ENCODE assay signal across 1 cellular context in genomic region chr20:49799698-49800097, GRCh38.
A peak's percentile ranks its signal among the peaks of the same experiment; 100 is the strongest.
TF ChIP-seq lines count a peak whose summit lies in the region.

No MANE protein-coding gene starts in this region.

TF ChIP-seq in HepG2, 621 proteins besides CTCF, POLR2A, EP300 and RAD21 (continued from another document and continues in another):
- TF ChIP-seq, protein P1, sequence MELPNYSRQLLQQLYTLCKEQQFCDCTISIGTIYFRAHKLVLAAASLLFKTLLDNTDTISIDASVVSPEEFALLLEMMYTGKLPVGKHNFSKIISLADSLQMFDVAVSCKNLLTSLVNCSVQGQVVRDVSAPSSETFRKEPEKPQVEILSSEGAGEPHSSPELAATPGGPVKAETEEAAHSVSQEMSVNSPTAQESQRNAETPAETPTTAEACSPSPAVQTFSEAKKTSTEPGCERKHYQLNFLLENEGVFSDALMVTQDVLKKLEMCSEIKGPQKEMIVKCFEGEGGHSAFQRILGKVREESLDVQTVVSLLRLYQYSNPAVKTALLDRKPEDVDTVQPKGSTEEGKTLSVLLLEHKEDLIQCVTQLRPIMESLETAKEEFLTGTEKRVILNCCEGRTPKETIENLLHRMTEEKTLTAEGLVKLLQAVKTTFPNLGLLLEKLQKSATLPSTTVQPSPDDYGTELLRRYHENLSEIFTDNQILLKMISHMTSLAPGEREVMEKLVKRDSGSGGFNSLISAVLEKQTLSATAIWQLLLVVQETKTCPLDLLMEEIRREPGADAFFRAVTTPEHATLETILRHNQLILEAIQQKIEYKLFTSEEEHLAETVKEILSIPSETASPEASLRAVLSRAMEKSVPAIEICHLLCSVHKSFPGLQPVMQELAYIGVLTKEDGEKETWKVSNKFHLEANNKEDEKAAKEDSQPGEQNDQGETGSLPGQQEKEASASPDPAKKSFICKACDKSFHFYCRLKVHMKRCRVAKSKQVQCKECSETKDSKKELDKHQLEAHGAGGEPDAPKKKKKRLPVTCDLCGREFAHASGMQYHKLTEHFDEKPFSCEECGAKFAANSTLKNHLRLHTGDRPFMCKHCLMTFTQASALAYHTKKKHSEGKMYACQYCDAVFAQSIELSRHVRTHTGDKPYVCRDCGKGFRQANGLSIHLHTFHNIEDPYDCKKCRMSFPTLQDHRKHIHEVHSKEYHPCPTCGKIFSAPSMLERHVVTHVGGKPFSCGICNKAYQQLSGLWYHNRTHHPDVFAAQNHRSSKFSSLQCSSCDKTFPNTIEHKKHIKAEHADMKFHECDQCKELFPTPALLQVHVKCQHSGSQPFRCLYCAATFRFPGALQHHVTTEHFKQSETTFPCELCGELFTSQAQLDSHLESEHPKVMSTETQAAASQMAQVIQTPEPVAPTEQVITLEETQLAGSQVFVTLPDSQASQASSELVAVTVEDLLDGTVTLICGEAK (IDR thresholded peaks at IDR 0.05): no peak
- TF ChIP-seq, protein P1 (CRISPR knock-in tag; IDR thresholded peaks at IDR 0.05): no peak
- TF ChIP-seq, protein P2, sequence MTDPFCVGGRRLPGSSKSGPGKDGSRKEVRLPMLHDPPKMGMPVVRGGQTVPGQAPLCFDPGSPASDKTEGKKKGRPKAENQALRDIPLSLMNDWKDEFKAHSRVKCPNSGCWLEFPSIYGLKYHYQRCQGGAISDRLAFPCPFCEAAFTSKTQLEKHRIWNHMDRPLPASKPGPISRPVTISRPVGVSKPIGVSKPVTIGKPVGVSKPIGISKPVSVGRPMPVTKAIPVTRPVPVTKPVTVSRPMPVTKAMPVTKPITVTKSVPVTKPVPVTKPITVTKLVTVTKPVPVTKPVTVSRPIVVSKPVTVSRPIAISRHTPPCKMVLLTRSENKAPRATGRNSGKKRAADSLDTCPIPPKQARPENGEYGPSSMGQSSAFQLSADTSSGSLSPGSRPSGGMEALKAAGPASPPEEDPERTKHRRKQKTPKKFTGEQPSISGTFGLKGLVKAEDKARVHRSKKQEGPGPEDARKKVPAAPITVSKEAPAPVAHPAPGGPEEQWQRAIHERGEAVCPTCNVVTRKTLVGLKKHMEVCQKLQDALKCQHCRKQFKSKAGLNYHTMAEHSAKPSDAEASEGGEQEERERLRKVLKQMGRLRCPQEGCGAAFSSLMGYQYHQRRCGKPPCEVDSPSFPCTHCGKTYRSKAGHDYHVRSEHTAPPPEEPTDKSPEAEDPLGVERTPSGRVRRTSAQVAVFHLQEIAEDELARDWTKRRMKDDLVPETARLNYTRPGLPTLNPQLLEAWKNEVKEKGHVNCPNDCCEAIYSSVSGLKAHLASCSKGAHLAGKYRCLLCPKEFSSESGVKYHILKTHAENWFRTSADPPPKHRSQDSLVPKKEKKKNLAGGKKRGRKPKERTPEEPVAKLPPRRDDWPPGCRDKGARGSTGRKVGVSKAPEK (CRISPR knock-in tag; IDR thresholded peaks at IDR 0.05; ENCODE audit: borderline replicate concordance): no peak
- TF ChIP-seq ATF1 (CRISPR knock-in tag; IDR thresholded peaks at IDR 0.05) (0 out of 2 replicates have a peak, but pooled peaks have one; percentile 44), NR1H2 (CRISPR knock-in tag; IDR thresholded peaks at IDR 0.05; ENCODE audit: borderline replicate concordance, low read depth) (no peak), NFRKB (IDR thresholded peaks at IDR 0.05) (no peak), ZNF773 (CRISPR knock-in tag; IDR thresholded peaks at IDR 0.05; ENCODE audit: borderline replicate concordance) (no peak), FOSL2 (CRISPR knock-in tag; IDR thresholded peaks at IDR 0.05) (peak; percentile 77), NAIF1 (CRISPR knock-in tag; IDR thresholded peaks at IDR 0.05; ENCODE audit: borderline replicate concordance) (no peak), SRSF1 (optimal IDR thresholded peaks at IDR 0.05; ENCODE audit: low read depth, low read length) (no peak), HHEX (CRISPR knock-in tag; IDR thresholded peaks at IDR 0.05) (no peak), KLF6 (CRISPR knock-in tag; IDR thresholded peaks at IDR 0.05) (no peak), ZNF616 (CRISPR knock-in tag; IDR thresholded peaks at IDR 0.05; ENCODE audit: low read depth) (no peak), ZNF589 (CRISPR knock-in tag; conservative IDR thresholded peaks at IDR 0.05) (no peak), ZNF674 (CRISPR knock-in tag; IDR thresholded peaks at IDR 0.05; ENCODE audit: low read depth) (no peak), RFXAP (CRISPR knock-in tag; IDR thresholded peaks at IDR 0.05; ENCODE audit: borderline replicate concordance) (no peak), ELF1 (CRISPR knock-in tag; IDR thresholded peaks at IDR 0.05) (no peak; the same call in 1 of the 2 replicates), ZFP36L1 (CRISPR knock-in tag; IDR thresholded peaks at IDR 0.05) (no peak), MAZ (IDR thresholded peaks at IDR 0.05; ENCODE audit: borderline replicate concordance, low read depth, low read length) (no peak), MAZ (CRISPR knock-in tag; IDR thresholded peaks at IDR 0.05; ENCODE audit: low read depth) (no peak), ZNF296 (CRISPR knock-in tag; conservative IDR thresholded peaks at IDR 0.05) (no peak), ADNP (CRISPR knock-in tag; IDR thresholded peaks at IDR 0.05) (0 out of 2 replicates have a peak, but pooled peaks have one; percentile 45), BRD4 (CRISPR knock-in tag; IDR thresholded peaks at IDR 0.05) (no peak), FOXP4 (CRISPR knock-in tag; IDR thresholded peaks at IDR 0.05) (0 out of 2 replicates have a peak, but pooled peaks have one; percentile 20)
- TF ChIP-seq, protein P3, sequence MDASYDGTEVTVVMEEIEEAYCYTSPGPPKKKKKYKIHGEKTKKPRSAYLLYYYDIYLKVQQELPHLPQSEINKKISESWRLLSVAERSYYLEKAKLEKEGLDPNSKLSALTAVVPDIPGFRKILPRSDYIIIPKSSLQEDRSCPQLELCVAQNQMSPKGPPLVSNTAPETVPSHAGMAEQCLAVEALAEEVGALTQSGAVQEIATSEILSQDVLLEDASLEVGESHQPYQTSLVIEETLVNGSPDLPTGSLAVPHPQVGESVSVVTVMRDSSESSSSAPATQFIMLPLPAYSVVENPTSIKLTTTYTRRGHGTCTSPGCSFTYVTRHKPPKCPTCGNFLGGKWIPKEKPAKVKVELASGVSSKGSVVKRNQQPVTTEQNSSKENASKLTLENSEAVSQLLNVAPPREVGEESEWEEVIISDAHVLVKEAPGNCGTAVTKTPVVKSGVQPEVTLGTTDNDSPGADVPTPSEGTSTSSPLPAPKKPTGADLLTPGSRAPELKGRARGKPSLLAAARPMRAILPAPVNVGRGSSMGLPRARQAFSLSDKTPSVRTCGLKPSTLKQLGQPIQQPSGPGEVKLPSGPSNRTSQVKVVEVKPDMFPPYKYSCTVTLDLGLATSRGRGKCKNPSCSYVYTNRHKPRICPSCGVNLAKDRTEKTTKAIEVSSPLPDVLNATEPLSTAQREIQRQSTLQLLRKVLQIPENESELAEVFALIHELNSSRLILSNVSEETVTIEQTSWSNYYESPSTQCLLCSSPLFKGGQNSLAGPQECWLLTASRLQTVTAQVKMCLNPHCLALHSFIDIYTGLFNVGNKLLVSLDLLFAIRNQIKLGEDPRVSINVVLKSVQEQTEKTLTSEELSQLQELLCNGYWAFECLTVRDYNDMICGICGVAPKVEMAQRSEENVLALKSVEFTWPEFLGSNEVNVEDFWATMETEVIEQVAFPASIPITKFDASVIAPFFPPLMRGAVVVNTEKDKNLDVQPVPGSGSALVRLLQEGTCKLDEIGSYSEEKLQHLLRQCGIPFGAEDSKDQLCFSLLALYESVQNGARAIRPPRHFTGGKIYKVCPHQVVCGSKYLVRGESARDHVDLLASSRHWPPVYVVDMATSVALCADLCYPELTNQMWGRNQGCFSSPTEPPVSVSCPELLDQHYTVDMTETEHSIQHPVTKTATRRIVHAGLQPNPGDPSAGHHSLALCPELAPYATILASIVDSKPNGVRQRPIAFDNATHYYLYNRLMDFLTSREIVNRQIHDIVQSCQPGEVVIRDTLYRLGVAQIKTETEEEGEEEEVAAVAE (CRISPR knock-in tag; IDR thresholded peaks at IDR 0.05; ENCODE audit: borderline replicate concordance): no peak
- TF ChIP-seq, protein P4, sequence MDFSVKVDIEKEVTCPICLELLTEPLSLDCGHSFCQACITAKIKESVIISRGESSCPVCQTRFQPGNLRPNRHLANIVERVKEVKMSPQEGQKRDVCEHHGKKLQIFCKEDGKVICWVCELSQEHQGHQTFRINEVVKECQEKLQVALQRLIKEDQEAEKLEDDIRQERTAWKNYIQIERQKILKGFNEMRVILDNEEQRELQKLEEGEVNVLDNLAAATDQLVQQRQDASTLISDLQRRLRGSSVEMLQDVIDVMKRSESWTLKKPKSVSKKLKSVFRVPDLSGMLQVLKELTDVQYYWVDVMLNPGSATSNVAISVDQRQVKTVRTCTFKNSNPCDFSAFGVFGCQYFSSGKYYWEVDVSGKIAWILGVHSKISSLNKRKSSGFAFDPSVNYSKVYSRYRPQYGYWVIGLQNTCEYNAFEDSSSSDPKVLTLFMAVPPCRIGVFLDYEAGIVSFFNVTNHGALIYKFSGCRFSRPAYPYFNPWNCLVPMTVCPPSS (IDR thresholded peaks at IDR 0.05): no peak
- TF ChIP-seq, protein P5, sequence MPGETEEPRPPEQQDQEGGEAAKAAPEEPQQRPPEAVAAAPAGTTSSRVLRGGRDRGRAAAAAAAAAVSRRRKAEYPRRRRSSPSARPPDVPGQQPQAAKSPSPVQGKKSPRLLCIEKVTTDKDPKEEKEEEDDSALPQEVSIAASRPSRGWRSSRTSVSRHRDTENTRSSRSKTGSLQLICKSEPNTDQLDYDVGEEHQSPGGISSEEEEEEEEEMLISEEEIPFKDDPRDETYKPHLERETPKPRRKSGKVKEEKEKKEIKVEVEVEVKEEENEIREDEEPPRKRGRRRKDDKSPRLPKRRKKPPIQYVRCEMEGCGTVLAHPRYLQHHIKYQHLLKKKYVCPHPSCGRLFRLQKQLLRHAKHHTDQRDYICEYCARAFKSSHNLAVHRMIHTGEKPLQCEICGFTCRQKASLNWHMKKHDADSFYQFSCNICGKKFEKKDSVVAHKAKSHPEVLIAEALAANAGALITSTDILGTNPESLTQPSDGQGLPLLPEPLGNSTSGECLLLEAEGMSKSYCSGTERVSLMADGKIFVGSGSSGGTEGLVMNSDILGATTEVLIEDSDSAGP (CRISPR knock-in tag; IDR thresholded peaks at IDR 0.05; ENCODE audit: borderline replicate concordance): no peak
- TF ChIP-seq, protein P6, sequence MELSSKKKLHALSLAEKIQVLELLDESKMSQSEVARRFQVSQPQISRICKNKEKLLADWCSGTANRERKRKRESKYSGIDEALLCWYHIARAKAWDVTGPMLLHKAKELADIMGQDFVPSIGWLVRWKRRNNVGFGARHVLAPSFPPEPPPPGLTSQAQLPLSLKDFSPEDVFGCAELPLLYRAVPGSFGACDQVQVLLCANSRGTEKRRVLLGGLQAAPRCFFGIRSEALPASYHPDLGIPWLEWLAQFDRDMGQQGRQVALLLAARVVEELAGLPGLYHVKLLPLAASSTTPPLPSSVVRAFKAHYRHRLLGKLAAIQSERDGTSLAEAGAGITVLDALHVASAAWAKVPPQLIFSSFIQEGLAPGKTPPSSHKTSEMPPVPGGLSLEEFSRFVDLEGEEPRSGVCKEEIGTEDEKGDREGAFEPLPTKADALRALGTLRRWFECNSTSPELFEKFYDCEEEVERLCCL (CRISPR knock-in tag; IDR thresholded peaks at IDR 0.05; ENCODE audit: borderline replicate concordance): no peak
- TF ChIP-seq, protein P7, sequence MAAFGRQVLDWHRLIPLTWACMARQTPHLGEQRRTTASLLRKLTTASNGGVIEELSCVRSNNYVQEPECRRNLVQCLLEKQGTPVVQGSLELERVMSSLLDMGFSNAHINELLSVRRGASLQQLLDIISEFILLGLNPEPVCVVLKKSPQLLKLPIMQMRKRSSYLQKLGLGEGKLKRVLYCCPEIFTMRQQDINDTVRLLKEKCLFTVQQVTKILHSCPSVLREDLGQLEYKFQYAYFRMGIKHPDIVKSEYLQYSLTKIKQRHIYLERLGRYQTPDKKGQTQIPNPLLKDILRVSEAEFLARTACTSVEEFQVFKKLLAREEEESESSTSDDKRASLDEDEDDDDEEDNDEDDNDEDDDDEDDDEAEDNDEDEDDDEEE (CRISPR knock-in tag; IDR thresholded peaks at IDR 0.05): 0 out of 2 replicates have a peak, but pooled peaks have one; percentile 58
- TF ChIP-seq, protein P8, sequence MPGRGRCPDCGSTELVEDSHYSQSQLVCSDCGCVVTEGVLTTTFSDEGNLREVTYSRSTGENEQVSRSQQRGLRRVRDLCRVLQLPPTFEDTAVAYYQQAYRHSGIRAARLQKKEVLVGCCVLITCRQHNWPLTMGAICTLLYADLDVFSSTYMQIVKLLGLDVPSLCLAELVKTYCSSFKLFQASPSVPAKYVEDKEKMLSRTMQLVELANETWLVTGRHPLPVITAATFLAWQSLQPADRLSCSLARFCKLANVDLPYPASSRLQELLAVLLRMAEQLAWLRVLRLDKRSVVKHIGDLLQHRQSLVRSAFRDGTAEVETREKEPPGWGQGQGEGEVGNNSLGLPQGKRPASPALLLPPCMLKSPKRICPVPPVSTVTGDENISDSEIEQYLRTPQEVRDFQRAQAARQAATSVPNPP (CRISPR knock-in tag; IDR thresholded peaks at IDR 0.05): no peak
